18 cellular contexts compared by ENCODE assay signal in genomic region chr18:14961991-14962390, GRCh38.
DNase-seq lines count a peak whose midpoint lies in the region; ATAC-seq and TF ChIP-seq lines count a peak whose summit lies in the region.
"Had no signal": no experiment of that assay in that cellular context is flagged by ENCODE, and none has a peak within 500 bp of the region (broad histone marks: within the 10 kb centered on the region; RNA-seq: fewer than 3 reads in every experiment).

No MANE protein-coding gene starts in this region.

- intact Hi-C loops in esophagus muscularis mucosa (cut with DNase I), result no loop called here

- TF ChIP-seq POLR2A in esophagus muscularis mucosa (IDR thresholded peaks at IDR 0.05; ENCODE audit: low read depth), result no peak

- no peak overlapping the region for H3K27ac ChIP-seq in esophagus muscularis mucosa (replicated peaks in 1 of 4)

- no peak overlapping the region for H3K4me3 ChIP-seq in esophagus muscularis mucosa
- H3K4me3 ChIP-seq: GM12878, HAP-1 had no signal

- H3K36me3 ChIP-seq in esophagus muscularis mucosa, result no peaks in the 10 kb centered on the region
- H3K36me3 ChIP-seq: HAP-1 had no signal

- DNase-seq in COLO829 (ENCODE audit: low spot score) (peak; percentile 13), M059J (ENCODE audit: low read depth) (peak; percentile 9), dermis blood vessel endothelial cell (peak; percentile 65), esophagus muscularis mucosa (ENCODE audit: extremely low spot score) (peak; percentile 24), NCI-H2196 (lab: John Stamatoyannopoulos, UW; ENCODE audit: unreplicated experiment) (no peak), DMS153 (lab: John Stamatoyannopoulos, UW) (no peak), NCI-H1417 (lab: John Stamatoyannopoulos, UW) (no peak)
- DNase-seq: C1 segment of cervical spinal cord; Caco-2; CD4-positive, alpha-beta memory T cell; DMS79; EL; GDM1; GOT3; HFFc6 had no signal

- ATAC-seq in HG03108 (IDR thresholded peaks at IDR 0.05; ENCODE audit: unreplicated experiment), result no peak
- ATAC-seq: GM12878 had no signal

- TF ChIP-seq CTCF in esophagus muscularis mucosa (IDR thresholded peaks at IDR 0.05), result no peak

- peaks cover 0 to 3% (median 0%) of the 10 kb centered on the region in 4 donors for H3K27me3 ChIP-seq in esophagus muscularis mucosa

- H3K9me3 ChIP-seq in esophagus muscularis mucosa, result no peaks in the 10 kb centered on the region
- H3K9me3 ChIP-seq: Caco-2, HAP-1 had no signal

- no peak for TF ChIP-seq EP300 in esophagus muscularis mucosa (IDR thresholded peaks at IDR 0.05)

- 81% methylated on average over 5 of the region's 5 CpGs for WGBS in esophagus muscularis mucosa

- no peaks in the 10 kb centered on the region for H3K4me1 ChIP-seq in esophagus muscularis mucosa
- H3K4me1 ChIP-seq: Caco-2, HAP-1 had no signal

Comparison
In these comparisons a context has a peak if more than half of its experiments do, and no peak if none do; other contexts are left out.
1. DNase-seq: peak in COLO829 (single experiment), M059J (single experiment), dermis blood vessel endothelial cell (single experiment) and esophagus muscularis mucosa (single experiment); none in NCI-H2196 (single experiment), DMS153 (single experiment) and NCI-H1417 (0 of 3).